ENCODE assay signal across 8 cellular contexts in genomic region chr19:7394728-7395359, GRCh38. TPM values are rescaled to one million over a fixed set of nuclear protein-coding genes. Genes with fewer than 3 reads are reported as not detected.
DNase-seq lines count a peak whose midpoint lies in the region; TF ChIP-seq lines count a peak whose summit lies in the region.

No MANE protein-coding gene starts in this region.

- no peaks in the 10 kb centered on the region for H3K36me3 Mint-ChIP-seq in neural crest cell (ENCODE audit: low read depth)
- H3K36me3 Mint-ChIP-seq in stimulated activated naive CD8-positive, alpha-beta T cell treated with anti-CD3 and anti-CD28 coated beads, Interleukin-15, Interleukin-2, amounts not matched to agents 100 ng/mL and 50 ng/mL, for 24 hours (ENCODE audit: low read depth), result peaks cover 7% of the 10 kb centered on the region

- no peaks in the 10 kb centered on the region for H3K27me3 Mint-ChIP-seq in neural crest cell (ENCODE audit: low read depth)
- H3K27me3 Mint-ChIP-seq in stimulated activated naive CD8-positive, alpha-beta T cell treated with anti-CD3 and anti-CD28 coated beads, Interleukin-15, Interleukin-2, amounts not matched to agents 100 ng/mL and 50 ng/mL, for 24 hours, result no peaks in the 10 kb centered on the region

- no peaks in the 10 kb centered on the region for H3K9me3 Mint-ChIP-seq in neural crest cell
- no peaks in the 10 kb centered on the region for H3K9me3 Mint-ChIP-seq in stimulated activated naive CD8-positive, alpha-beta T cell treated with anti-CD3 and anti-CD28 coated beads, Interleukin-15, Interleukin-2, amounts not matched to agents 100 ng/mL and 50 ng/mL, for 24 hours

- DNase-seq in DMS79 (lab: John Stamatoyannopoulos, UW) (peak; percentile 43), GOT3 (lab: John Stamatoyannopoulos, UW) (peak; percentile 72), M059J (ENCODE audit: low read depth) (peak; percentile 86), SHP77 (lab: John Stamatoyannopoulos, UW) (peak; percentile 42 to 57), foreskin fibroblast (peak; percentile 85 to 96), neural crest cell (ENCODE audit: low read depth, low spot score) (peak; percentile 90)
- DNase-seq in activated gamma-delta T cell treated with anti-CD3 and anti-CD28 coated beads, Interleukin-2, amount 50 U/mL, for 16 hours (ENCODE audit: low read depth), result peak; percentile 86

- no peak overlapping the region for H3K27ac Mint-ChIP-seq in neural crest cell (ENCODE audit: unreplicated experiment)
- peak overlapping the region; percentile 79 for H3K27ac Mint-ChIP-seq in stimulated activated naive CD8-positive, alpha-beta T cell treated with anti-CD3 and anti-CD28 coated beads, Interleukin-15, Interleukin-2, amounts not matched to agents 100 ng/mL and 50 ng/mL, for 24 hours

- peak overlapping the region; percentile 80 to 83 for H3K4me3 ChIP-seq in foreskin fibroblast (ENCODE audit: low read depth in 1 of 2, low read length in 2 of 2)

- TF ChIP-seq CTCF in foreskin fibroblast (IDR thresholded peaks at IDR 0.05; ENCODE audit: low read depth, low read length) (no peak), neural crest cell (conservative IDR thresholded peaks at IDR 0.05) (no peak)

- peaks cover 17% of the 10 kb centered on the region for H3K4me1 Mint-ChIP-seq in neural crest cell
- peaks cover 54% of the 10 kb centered on the region for H3K4me1 Mint-ChIP-seq in stimulated activated naive CD8-positive, alpha-beta T cell treated with anti-CD3 and anti-CD28 coated beads, Interleukin-15, Interleukin-2, amounts not matched to agents 100 ng/mL and 50 ng/mL, for 24 hours (ENCODE audit: low read depth)

- H3K4me3 Mint-ChIP-seq in neural crest cell, result peak overlapping the region; percentile 93
- H3K4me3 Mint-ChIP-seq in stimulated activated naive CD8-positive, alpha-beta T cell treated with anti-CD3 and anti-CD28 coated beads, Interleukin-15, Interleukin-2, amounts not matched to agents 100 ng/mL and 50 ng/mL, for 24 hours, result peak overlapping the region; percentile 87

RNA-seq across cellular contexts. Expression of gene ARHGEF18, which starts 46.1 kb away (rescaled TPM):
- 27.7 and 54.2 TPM in 2 replicates for total RNA-seq in M059J (2014; rRNA removed; shearing (Covaris generic))
- 36.5 and 38.3 TPM in 2 replicates for total RNA-seq in neural crest cell

Comparison
In these comparisons a context has a peak if more than half of its experiments do, and no peak if none do; other contexts are left out.
1. Peak in every context shown above with its lines: DNase-seq and H3K4me3 ChIP-seq.